ENCODE assay signal across 9 cellular contexts in the genomic region with DNA sequence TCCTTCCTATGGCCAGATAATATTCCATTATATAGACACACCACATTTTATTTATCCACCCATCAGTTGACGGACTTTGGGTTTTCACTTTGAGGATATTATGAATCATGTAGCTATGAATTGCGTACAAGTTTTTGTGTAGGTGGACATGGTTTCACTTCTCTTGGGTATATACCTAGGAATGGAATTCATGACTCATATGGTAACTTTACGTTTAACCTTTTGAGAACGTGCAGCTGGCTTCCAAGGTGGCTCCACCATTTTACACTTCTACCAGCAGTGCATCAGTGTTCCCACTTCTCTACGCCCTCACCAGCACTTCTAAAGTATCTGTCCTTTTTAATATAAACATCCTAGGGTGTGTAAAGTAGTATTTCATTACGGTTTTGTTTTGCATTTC.
DNase-seq lines count a peak whose midpoint lies in the region; ATAC-seq and TF ChIP-seq lines count a peak whose summit lies in the region.
"Had no signal": no experiment of that assay in that cellular context is flagged by ENCODE, and none has a peak within 500 bp of the region (broad histone marks: within the 10 kb centered on the region; RNA-seq: fewer than 3 reads in every experiment).

No MANE protein-coding gene starts in this region.

- peak; percentile 88 for DNase-seq in GM12865 (ENCODE audit: low read depth)
- no peak for DNase-seq in colonic mucosa
- DNase-seq in NOMO-1 (lab: John Stamatoyannopoulos, UW; ENCODE audit: unreplicated experiment in 2 of 2): no peak
- no peak for DNase-seq in A172 (ENCODE audit: low spot score)
- DNase-seq in heart right ventricle: no peak
- DNase-seq in NCI-H146 treated with DMSO at 0.1 percent for 48 hours (lab: John Stamatoyannopoulos, UW; ENCODE audit: unreplicated experiment): no peak

- H3K4me1 ChIP-seq in colonic mucosa (peaks cover 11% of the 10 kb centered on the region), heart right ventricle (peaks cover 3 to 68% (median 41%) of the 10 kb centered on the region in 9 donors)
- H3K4me1 ChIP-seq: parathyroid adenoma had no signal

- intact Hi-C loops in colonic mucosa (cut with DNase I): no loop called here
- intact Hi-C loops in heart right ventricle (cut with DNase I): no loop called here

- H3K9me3 ChIP-seq in colonic mucosa (no peaks in the 10 kb centered on the region), heart right ventricle (no peaks in the 10 kb centered on the region)

- TF ChIP-seq CTCF in GM12865 (IDR thresholded peaks at IDR 0.05; ENCODE audit: insufficient read depth, low read depth, low read length, missing control alignments) (no peak), colonic mucosa (IDR thresholded peaks at IDR 0.05) (no peak), heart right ventricle (IDR thresholded peaks at IDR 0.05) (no peak)

- peak; percentile 84 for ATAC-seq in GM21381 (IDR thresholded peaks at IDR 0.05; ENCODE audit: unreplicated experiment)
- peak; percentile 84 for ATAC-seq in HG03442 (IDR thresholded peaks at IDR 0.05; ENCODE audit: unreplicated experiment)
- ATAC-seq in heart right ventricle: no peak

- no peak overlapping the region for H3K9ac ChIP-seq in colonic mucosa (ENCODE audit: low read depth in 2 of 2, low read length in 2 of 2)
- H3K9ac ChIP-seq: parathyroid adenoma had no signal

- WGBS in heart right ventricle, 2 donors: 78 to 86% methylated on average over 6 of the region's 6 CpGs

- H3K27me3 ChIP-seq in colonic mucosa (no peaks in the 10 kb centered on the region), heart right ventricle (no peaks in the 10 kb centered on the region)

- H3K27ac ChIP-seq in colonic mucosa (peak overlapping the region; percentile 62), heart right ventricle (peak overlapping the region in 2 of 10 donors; percentile 17 to 46)
- H3K27ac ChIP-seq: parathyroid adenoma had no signal

- H3K4me3 ChIP-seq in GM12865 (ENCODE audit: low read depth, low read length) (no peak overlapping the region), colonic mucosa (no peak overlapping the region), heart right ventricle (no peak overlapping the region)

- H3K36me3 ChIP-seq in colonic mucosa: no peaks in the 10 kb centered on the region
- H3K36me3 ChIP-seq in heart right ventricle: no peaks in the 10 kb centered on the region

Comparison
In these comparisons a context has a peak if more than half of its experiments do, and no peak if none do; other contexts are left out.
1. ATAC-seq: peak in GM21381 (single experiment) and HG03442 (single experiment); none in heart right ventricle (0 of 8).